In genomic region chr11:74951241-74951640, GRCh38 we compare ENCODE assay signal across 11 cellular contexts. TPM values are rescaled to one million over a fixed set of nuclear protein-coding genes. Genes with fewer than 3 reads are reported as not detected.
DNase-seq lines count a peak whose midpoint lies in the region; ATAC-seq, FAIRE-seq and TF ChIP-seq lines count a peak whose summit lies in the region.
"Had no signal": no experiment of that assay in that cellular context is flagged by ENCODE, and none has a peak within 500 bp of the region (broad histone marks: within the 10 kb centered on the region; RNA-seq: fewer than 3 reads in every experiment).

No MANE protein-coding gene starts in this region.

- peak overlapping the region; percentile 93 for H3K4me3 Mint-ChIP-seq in Calu3 (ENCODE audit: low read depth, unreplicated experiment)

- intact Hi-C loops in Calu3 (cut with micrococcal nuclease; ENCODE audit: unreplicated experiment) = no loop called here
- intact Hi-C loops in OCI-LY7 (cut with micrococcal nuclease; ENCODE audit: unreplicated experiment) = no loop called here

- H3K4me1 ChIP-seq in A549 (peaks cover 12% of the 10 kb centered on the region; the same call in 2 of the 3 replicates), OCI-LY7 (ENCODE audit: insufficient read depth, low read length, poor library complexity, severe bottlenecking) (peaks cover 44% of the 10 kb centered on the region), keratinocyte (ENCODE audit: control insufficient read depth, extremely low read depth, insufficient read depth, low read length) (peaks cover 11% of the 10 kb centered on the region)

- TF ChIP-seq EP300 in A549 (IDR thresholded peaks at IDR 0.05) = no peak

- H3K79me2 ChIP-seq in OCI-LY7 (ENCODE audit: insufficient read depth, low read depth, low read length) (peaks cover 87% of the 10 kb centered on the region), keratinocyte (ENCODE audit: control insufficient read depth, insufficient read depth, low read length) (peaks cover 75% of the 10 kb centered on the region)

- H3K27me3 ChIP-seq in keratinocyte (ENCODE audit: control insufficient read depth, extremely low read depth, insufficient read depth, low read length) = no peaks in the 10 kb centered on the region

- no peaks in the 10 kb centered on the region for H3K9me2 ChIP-seq in OCI-LY7 (ENCODE audit: insufficient read depth, low read length)

- H3K27me3 Mint-ChIP-seq in Calu3 (ENCODE audit: unreplicated experiment) = no peaks in the 10 kb centered on the region

- CTCF ChIA-PET in A549 (lab: Yijun Ruan, JAX) = interaction anchor here (1.1 kb wide), 1 partner anchor 11 kb away, joined by 3 read pairs; no protein-coding TSS in a partner anchor
- CTCF ChIA-PET in Calu3 (lab: Charles Lee) = no interaction called here
- CTCF ChIA-PET in OCI-LY7 (lab: Charles Lee; ENCODE audit: unreplicated experiment) = no interaction called here

- no peaks in the 10 kb centered on the region for H3K9me1 ChIP-seq in keratinocyte (ENCODE audit: control insufficient read depth, extremely low read depth, insufficient read depth, low read length)

- H3K27ac ChIP-seq in A549 (no peak overlapping the region), OCI-LY7 (ENCODE audit: low read depth, low read length, poor library complexity, severe bottlenecking) (peak overlapping the region; percentile 74), keratinocyte (ENCODE audit: control insufficient read depth, insufficient read depth, low read length) (no peak overlapping the region)
- H3K27ac ChIP-seq: skin epidermis had no signal

- WGBS in A549 (ENCODE audit: missing lambda C conversion rate) = 94% methylated on average over 8 of the region's 8 CpGs

- H2AFZ ChIP-seq in OCI-LY7 (ENCODE audit: low read length) (no peak overlapping the region), keratinocyte (ENCODE audit: control insufficient read depth, low read length) (no peak overlapping the region)

- H3K9me3 ChIP-seq in A549 (no peaks in the 10 kb centered on the region), OCI-LY7 (ENCODE audit: low read length) (no peaks in the 10 kb centered on the region; the same call in 1 of the 2 replicates), keratinocyte (ENCODE audit: control insufficient read depth, low read depth, low read length) (no peaks in the 10 kb centered on the region)

- no peaks in the 10 kb centered on the region for H3K9me3 Mint-ChIP-seq in Calu3 (ENCODE audit: low read depth, unreplicated experiment)

- H3K36me3 ChIP-seq in OCI-LY7 (ENCODE audit: insufficient read depth, low read length) (peaks cover 58% of the 10 kb centered on the region), keratinocyte (ENCODE audit: control insufficient read depth in 2 of 2, extremely low read depth in 1 of 2, insufficient read depth in 2 of 2, low read length in 2 of 2) (peaks cover 1 to 20% of the 10 kb centered on the region in 2 experiments)

- H3K4me2 ChIP-seq in A549 = peak overlapping the region; percentile 84; the same call in 2 of the 3 replicates
- peak overlapping the region; percentile 86 for H3K4me2 ChIP-seq in OCI-LY7 (ENCODE audit: low read length)
- peak overlapping the region; percentile 90 for H3K4me2 ChIP-seq in keratinocyte (ENCODE audit: control insufficient read depth, extremely low read depth, insufficient read depth, low read depth, low read length)

- BruUV-seq in Calu3 (replicated peaks; lab: Mats Ljungman, UMichigan) (no TSS peak), OCI-LY7 (replicated peaks; lab: Mats Ljungman, UMichigan) (no TSS peak)

- H3K4me3 ChIP-seq in A549 = no peak overlapping the region
- H3K4me3 ChIP-seq in OCI-LY7 (ENCODE audit: low read depth, low read length, poor library complexity, severe bottlenecking) = peak overlapping the region; percentile 91
- H3K4me3 ChIP-seq in keratinocyte (ENCODE audit: control insufficient read depth in 2 of 3, extremely low read depth in 1 of 3, insufficient read depth in 2 of 3, low read depth in 1 of 3, low read length in 3 of 3) = no peak overlapping the region

- peaks cover 31% of the 10 kb centered on the region for H3K4me1 Mint-ChIP-seq in Calu3 (ENCODE audit: low read depth, unreplicated experiment)

- no peak for TF ChIP-seq RAD21 in A549 (conservative IDR thresholded peaks at IDR 0.05 in 1 of 2, IDR thresholded peaks at IDR 0.05 in 1 of 2)

- TF ChIP-seq CTCF in A549 (IDR thresholded peaks at IDR 0.05) = no peak
- TF ChIP-seq CTCF in Calu3 (IDR thresholded peaks at IDR 0.05; ENCODE audit: unreplicated experiment) = no peak
- no peak for TF ChIP-seq CTCF in OCI-LY7 (conservative IDR thresholded peaks at IDR 0.05; ENCODE audit: low read length)
- no peak for TF ChIP-seq CTCF in keratinocyte (optimal IDR thresholded peaks at IDR 0.05 in 1 of 3, IDR thresholded peaks at IDR 0.05 in 1 of 3, conservative IDR thresholded peaks at IDR 0.05 in 1 of 3; ENCODE audit: extremely low read depth in 1 of 3, insufficient read depth in 2 of 3, low read length in 3 of 3)

- dilution Hi-C loops in keratinocyte (cut with MboI; ENCODE audit: extremely low pct_ligation_motif_present, low sequenced_read_pairs) = no loop called here

- no peak for DNase-seq in A549 (ENCODE audit: low read depth in 1 of 2, low spot score in 1 of 2)
- no peak for DNase-seq in Calu3
- DNase-seq in OCI-LY7 (ENCODE audit: low spot score) = peak; percentile 25
- no peak for DNase-seq in keratinocyte (ENCODE audit: low read depth, low spot score)
- DNase-seq in globus pallidus (ENCODE audit: low spot score) = no peak
- DNase-seq: NCI-H1417 treated with DMSO at 0.1 percent for 48 hours, NCI-H748 treated with DMSO at 0.1 percent for 48 hours had no signal

- peaks cover 23% of the 10 kb centered on the region for H4K20me1 ChIP-seq in OCI-LY7 (ENCODE audit: insufficient read depth, low read length)
- peaks cover 4% of the 10 kb centered on the region for H4K20me1 ChIP-seq in keratinocyte (ENCODE audit: control insufficient read depth, extremely low read depth, insufficient read depth, low read length)

- no peak overlapping the region for H3K9ac ChIP-seq in keratinocyte (ENCODE audit: control insufficient read depth, extremely low read depth, insufficient read depth, low read length)

- POLR2A ChIA-PET in A549 (lab: Yijun Ruan, JAX) = no interaction called here
- POLR2A ChIA-PET in OCI-LY7 (lab: Charles Lee) = interaction anchor here (1.1 to 3.5 kb wide), 3 partner anchors 11 to 37 kb away, joined by 3 to 15 read pairs (median 3); partner anchors contain the start of gene NEU3

- H3K36me3 Mint-ChIP-seq in Calu3 (ENCODE audit: insufficient read depth, unreplicated experiment) = peaks cover 42% of the 10 kb centered on the region

- ATAC-seq in A549 (no peak), HG03039 (IDR thresholded peaks at IDR 0.05; ENCODE audit: unreplicated experiment) (no peak), GM18505 (IDR thresholded peaks at IDR 0.05; ENCODE audit: unreplicated experiment) (no peak), HG03469 (IDR thresholded peaks at IDR 0.05; ENCODE audit: unreplicated experiment) (no peak)

- H3K27ac Mint-ChIP-seq in Calu3 (ENCODE audit: unreplicated experiment) = no peak overlapping the region

- TF ChIP-seq POLR2A in A549 (IDR thresholded peaks at IDR 0.05; ENCODE audit: low read length) = no peak
- no peak for TF ChIP-seq POLR2A in GM18505 (IDR thresholded peaks at IDR 0.05; ENCODE audit: borderline replicate concordance, extremely low read depth, insufficient read depth, insufficient read length)

- FAIRE-seq in A549 (lab: Jason Lieb, UNC) (no peak), keratinocyte (lab: Jason Lieb, UNC) (no peak)

RNA-seq across cellular contexts. Expression of gene SPCS2, which starts 2.2 kb away (rescaled TPM):
- polyA plus RNA-seq in A549 (2011; rRNA removed) (204 and 391 TPM in 2 replicates), A549 (2017; fragmentation: RNase III; extraction: RNeasy Plus Mini Kit Qiagen cat#74134 plus additional on column Dnase treatment) (233 to 315 TPM (median 269 TPM) in 3 replicates), keratinocyte (58.2 to 207 TPM (median 104 TPM) in 3 replicates)
- polyA plus RNA-seq in A549 (2012; cell fraction: cytosol; rRNA removed) = 63.7 and 67.8 TPM in 2 replicates
- polyA plus RNA-seq in A549 (2012; cell fraction: nucleus; rRNA removed) = 18.3 and 51.6 TPM in 2 replicates
- polyA minus RNA-seq in A549 (2011; rRNA and poly(A)+ RNA removed) = 45.4 and 52.7 TPM in 2 replicates
- total RNA-seq in Calu3 (2022) (195 and 209 TPM in 2 replicates), OCI-LY7 (2022) (168 and 212 TPM in 2 replicates)
- 38.3 and 39.6 TPM in 2 replicates for total RNA-seq in OCI-LY7 (2014; rRNA removed; shearing (Covaris generic))
- 80.7 TPM for polyA plus RNA-seq in keratinocyte (2011; ENCODE audit: low read depth)
- polyA plus RNA-seq in keratinocyte (2011; cell fraction: cytosol; rRNA removed) = 42.6 and 85.1 TPM in 2 replicates
- 71.8 and 111 TPM in 2 replicates for polyA plus RNA-seq in keratinocyte (2011; cell fraction: nucleus; rRNA removed)
- polyA plus RNA-seq in keratinocyte (2012; ENCODE audit: low replicate concordance) = 67.2 and 97.0 TPM in 2 replicates
- 13.7 to 35.3 TPM (median 18.7 TPM) in 3 replicates for polyA minus RNA-seq in keratinocyte
- polyA minus RNA-seq in keratinocyte (2011; cell fraction: cytosol; rRNA and poly(A)+ RNA removed) = 25.3 TPM
- polyA minus RNA-seq in keratinocyte (2011; cell fraction: nucleus; rRNA and poly(A)+ RNA removed) = 7.5 and 23.5 TPM in 2 replicates

RNA-seq across cellular contexts. Expression of gene XRRA1, which starts 2.4 kb away (rescaled TPM):
- polyA plus RNA-seq in A549 (2011; rRNA removed) (10.6 and 12.7 TPM in 2 replicates), A549 (2017; fragmentation: RNase III; extraction: RNeasy Plus Mini Kit Qiagen cat#74134 plus additional on column Dnase treatment) (5.1 to 6.6 TPM (median 6.1 TPM) in 3 replicates), keratinocyte (6.5 to 9.2 TPM (median 9.1 TPM) in 3 replicates)
- 5.5 and 5.6 TPM in 2 replicates for polyA plus RNA-seq in A549 (2012; cell fraction: cytosol; rRNA removed)
- 8.5 TPM in 2 replicates for polyA plus RNA-seq in A549 (2012; cell fraction: nucleus; rRNA removed)
- 36.2 and 42.8 TPM in 2 replicates for polyA minus RNA-seq in A549 (2011; rRNA and poly(A)+ RNA removed)
- total RNA-seq in Calu3 (2022) (18.4 and 20.1 TPM in 2 replicates), OCI-LY7 (2022) (29.1 and 29.2 TPM in 2 replicates)
- total RNA-seq in OCI-LY7 (2014; rRNA removed; shearing (Covaris generic)) = 19.0 and 20.3 TPM in 2 replicates
- polyA plus RNA-seq in keratinocyte (2011; ENCODE audit: low read depth) = 3.5 TPM
- polyA plus RNA-seq in keratinocyte (2011; cell fraction: cytosol; rRNA removed) = 6.0 and 7.3 TPM in 2 replicates
- 11.6 and 12.3 TPM in 2 replicates for polyA plus RNA-seq in keratinocyte (2011; cell fraction: nucleus; rRNA removed)
- polyA plus RNA-seq in keratinocyte (2012; ENCODE audit: low replicate concordance) = 4.9 and 8.6 TPM in 2 replicates
- polyA minus RNA-seq in keratinocyte = 17.5 to 19.7 TPM (median 19.3 TPM) in 3 replicates
- 7.3 TPM for polyA minus RNA-seq in keratinocyte (2011; cell fraction: cytosol; rRNA and poly(A)+ RNA removed)
- 10.2 and 24.7 TPM in 2 replicates for polyA minus RNA-seq in keratinocyte (2011; cell fraction: nucleus; rRNA and poly(A)+ RNA removed)

RNA-seq across cellular contexts. Expression of gene NEU3, which starts 37.5 kb away (rescaled TPM):
- 5.5 and 6.2 TPM in 2 replicates for polyA plus RNA-seq in A549 (2011; rRNA removed)
- 2.4 and 3.4 TPM in 2 replicates for polyA plus RNA-seq in A549 (2012; cell fraction: cytosol; rRNA removed)
- 8.3 and 9.8 TPM in 2 replicates for polyA plus RNA-seq in A549 (2012; cell fraction: nucleus; rRNA removed)
- 3.5 to 4.4 TPM (median 4.0 TPM) in 3 replicates for polyA plus RNA-seq in A549 (2017; fragmentation: RNase III; extraction: RNeasy Plus Mini Kit Qiagen cat#74134 plus additional on column Dnase treatment)
- polyA minus RNA-seq in A549 (2011; rRNA and poly(A)+ RNA removed) = 18.3 and 21.4 TPM in 2 replicates
- 11.4 and 14.2 TPM in 2 replicates for total RNA-seq in Calu3 (2022)
- 49.4 and 56.3 TPM in 2 replicates for total RNA-seq in OCI-LY7 (2014; rRNA removed; shearing (Covaris generic))
- total RNA-seq in OCI-LY7 (2022) = 42.6 and 44.8 TPM in 2 replicates
- 7.1 to 10.2 TPM (median 8.2 TPM) in 3 replicates for polyA plus RNA-seq in keratinocyte
- 5.6 TPM for polyA plus RNA-seq in keratinocyte (2011; ENCODE audit: low read depth)
- polyA plus RNA-seq in keratinocyte (2011; cell fraction: cytosol; rRNA removed) = 4.4 and 5.7 TPM in 2 replicates
- 19.7 and 19.9 TPM in 2 replicates for polyA plus RNA-seq in keratinocyte (2011; cell fraction: nucleus; rRNA removed)
- 3.1 and 4.9 TPM in 2 replicates for polyA plus RNA-seq in keratinocyte (2012; ENCODE audit: low replicate concordance)
- polyA minus RNA-seq in keratinocyte = 11.8 to 21.3 TPM (median 21.2 TPM) in 3 replicates
- polyA minus RNA-seq in keratinocyte (2011; cell fraction: cytosol; rRNA and poly(A)+ RNA removed) = 16.1 TPM
- 21.2 and 24.8 TPM in 2 replicates for polyA minus RNA-seq in keratinocyte (2011; cell fraction: nucleus; rRNA and poly(A)+ RNA removed)
